1 cellular context compared by ENCODE assay signal in genomic region chr2:25194576-25195122, GRCh38.
TF ChIP-seq lines count a peak whose summit lies in the region.

No MANE protein-coding gene starts in this region.

TF ChIP-seq in SK-N-SH treated with all-trans-retinoic acid at 6 μM for 48 hours, 23 proteins besides CTCF, POLR2A, EP300 and RAD21 (continued from another document):
- TF ChIP-seq CSRNP3 (CRISPR knock-in tag; IDR thresholded peaks at IDR 0.05) = no peak
- TF ChIP-seq, protein P1, sequence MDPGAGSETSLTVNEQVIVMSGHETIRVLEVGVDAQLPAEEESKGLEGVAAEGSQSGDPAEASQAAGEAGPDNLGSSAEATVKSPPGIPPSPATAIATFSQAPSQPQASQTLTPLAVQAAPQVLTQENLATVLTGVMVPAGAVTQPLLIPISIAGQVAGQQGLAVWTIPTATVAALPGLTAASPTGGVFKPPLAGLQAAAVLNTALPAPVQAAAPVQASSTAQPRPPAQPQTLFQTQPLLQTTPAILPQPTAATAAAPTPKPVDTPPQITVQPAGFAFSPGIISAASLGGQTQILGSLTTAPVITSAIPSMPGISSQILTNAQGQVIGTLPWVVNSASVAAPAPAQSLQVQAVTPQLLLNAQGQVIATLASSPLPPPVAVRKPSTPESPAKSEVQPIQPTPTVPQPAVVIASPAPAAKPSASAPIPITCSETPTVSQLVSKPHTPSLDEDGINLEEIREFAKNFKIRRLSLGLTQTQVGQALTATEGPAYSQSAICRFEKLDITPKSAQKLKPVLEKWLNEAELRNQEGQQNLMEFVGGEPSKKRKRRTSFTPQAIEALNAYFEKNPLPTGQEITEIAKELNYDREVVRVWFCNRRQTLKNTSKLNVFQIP (CRISPR knock-in tag; IDR thresholded peaks at IDR 0.05; ENCODE audit: borderline replicate concordance, low read depth) = no peak
